In the genomic region with DNA sequence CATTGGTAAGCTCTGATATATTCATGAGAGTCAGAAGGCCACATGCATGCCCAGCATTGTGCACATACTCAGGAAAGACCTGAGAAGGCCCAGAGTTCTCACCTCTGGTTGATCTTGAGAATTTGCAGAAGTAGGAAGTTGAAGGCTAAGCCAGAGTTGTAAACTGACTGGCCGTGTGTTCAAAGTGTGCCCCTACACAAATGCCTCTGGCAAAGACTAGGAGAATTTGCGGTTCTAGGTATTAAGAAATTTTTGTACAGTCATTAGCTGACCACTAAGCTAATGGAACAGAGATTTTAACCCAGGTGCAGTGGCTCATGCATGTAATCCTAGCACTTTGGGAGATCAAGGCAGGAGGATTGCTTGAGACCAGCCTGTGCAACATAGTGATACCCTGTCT, we compare ENCODE assay signal across 17 cellular contexts. TPM values are rescaled to one million over a fixed set of nuclear protein-coding genes. Genes with fewer than 3 reads are reported as not detected.
A peak's percentile ranks its signal among the peaks of the same experiment; 100 is the strongest.
DNase-seq lines count a peak whose midpoint lies in the region; TF ChIP-seq lines count a peak whose summit lies in the region.
"Had no signal": no experiment of that assay in that cellular context is flagged by ENCODE, and none has a peak within 500 bp of the region (broad histone marks: within the 10 kb centered on the region; RNA-seq: fewer than 3 reads in every experiment).

No MANE protein-coding gene starts in this region.

- TF ChIP-seq CTCF in GM13976 (IDR thresholded peaks at IDR 0.05; ENCODE audit: borderline replicate concordance, control extremely low read depth, extremely low read depth, insufficient read depth, missing control alignments), result no peak
- TF ChIP-seq CTCF in OCI-LY7 (conservative IDR thresholded peaks at IDR 0.05; ENCODE audit: low read length), result no peak
- TF ChIP-seq CTCF in foreskin fibroblast (IDR thresholded peaks at IDR 0.05; ENCODE audit: low read depth, low read length), result no peak

- H3K9me2 ChIP-seq in OCI-LY7 (ENCODE audit: insufficient read depth, low read length), result no peaks in the 10 kb centered on the region

- no peaks in the 10 kb centered on the region for H4K20me1 ChIP-seq in OCI-LY7 (ENCODE audit: insufficient read depth, low read length)

- POLR2A ChIA-PET in OCI-LY7 (lab: Charles Lee) (interaction anchor here (0.6 kb wide), 1 partner anchor 73 kb away, joined by 3 read pairs; no protein-coding TSS in a partner anchor), HEK293T (lab: Yijun Ruan, JAX) (interaction anchor here (0.7 kb wide), 1 partner anchor 25 kb away, joined by 3 read pairs; the partner anchor contains the start of gene FBXL20)

- no peak overlapping the region for H3K27ac ChIP-seq in OCI-LY7 (ENCODE audit: low read depth, low read length, poor library complexity, severe bottlenecking)
- H3K27ac ChIP-seq: cardiac muscle cell, heart right ventricle, VCaP had no signal

- intact Hi-C loops in OCI-LY7 (cut with micrococcal nuclease; ENCODE audit: unreplicated experiment), result no loop called here

- H3K36me3 ChIP-seq in OCI-LY7 (ENCODE audit: insufficient read depth, low read length), result no peaks in the 10 kb centered on the region
- H3K36me3 ChIP-seq: cardiac muscle cell, heart right ventricle had no signal

- peaks cover 14% of the 10 kb centered on the region for H3K4me1 ChIP-seq in OCI-LY7 (ENCODE audit: insufficient read depth, low read length, poor library complexity, severe bottlenecking)

- H3K4me3 ChIP-seq in OCI-LY7 (ENCODE audit: low read depth, low read length, poor library complexity, severe bottlenecking) (no peak overlapping the region), foreskin fibroblast (ENCODE audit: low read depth in 1 of 2, low read length in 2 of 2) (no peak overlapping the region)
- H3K4me3 ChIP-seq: cardiac muscle cell, heart right ventricle had no signal

- no peaks in the 10 kb centered on the region for H3K9me3 ChIP-seq in OCI-LY7 (ENCODE audit: low read length)
- H3K9me3 ChIP-seq: heart right ventricle had no signal

- no peak overlapping the region for H3K4me2 ChIP-seq in OCI-LY7 (ENCODE audit: low read length)

- CTCF ChIA-PET in OCI-LY7 (lab: Charles Lee; ENCODE audit: unreplicated experiment), result no interaction called here
- CTCF ChIA-PET in HEK293T (lab: Yijun Ruan, JAX), result no interaction called here

- no peak overlapping the region for H2AFZ ChIP-seq in OCI-LY7 (ENCODE audit: low read length)

- in situ Hi-C loops in GM13976 (cut with MboI; ENCODE audit: low sequenced_read_pairs, unreplicated experiment), result no loop called here

- BruUV-seq in OCI-LY7 (replicated peaks; lab: Mats Ljungman, UMichigan), result no TSS peak

- peak; percentile 12 for DNase-seq in CD1c-positive myeloid dendritic cell (ENCODE audit: extremely low spot score)
- peak; percentile 36 for DNase-seq in GM13976 (ENCODE audit: low spot score)
- peak; percentile 22 for DNase-seq in OCI-LY7 (ENCODE audit: low spot score)
- peak; percentile 3 for DNase-seq in myocyte (ENCODE audit: low read depth)
- DNase-seq in HEK293T (ENCODE audit: extremely low spot score), result no peak
- DNase-seq in RKO (ENCODE audit: low spot score), result no peak
- DNase-seq in foreskin fibroblast, result no peak
- DNase-seq: activated naive CD4-positive, alpha-beta T cell; amniotic stem cell; CD4-positive, alpha-beta T cell; dermis blood vessel endothelial cell; heart right ventricle; NCI-H1417; NCI-H524 treated with DMSO at 0.1 percent for 48 hours; SHP77 treated with DMSO at 0.1 percent for 48 hours had no signal

- H3K79me2 ChIP-seq in OCI-LY7 (ENCODE audit: insufficient read depth, low read depth, low read length), result no peaks in the 10 kb centered on the region

TF ChIP-seq in HEK293T, 16 proteins besides CTCF, POLR2A, EP300 and RAD21:
- TF ChIP-seq PKNOX1 (IDR thresholded peaks at IDR 0.05), result no peak
- no peak for TF ChIP-seq FOXK2 (IDR thresholded peaks at IDR 0.05)
- TF ChIP-seq SUZ12 (IDR thresholded peaks at IDR 0.05), result no peak
- TF ChIP-seq HDGF (IDR thresholded peaks at IDR 0.05; ENCODE audit: borderline replicate concordance), result no peak
- TF ChIP-seq ARNT (IDR thresholded peaks at IDR 0.05), result no peak
- TF ChIP-seq BHLHE40 (IDR thresholded peaks at IDR 0.05; ENCODE audit: borderline replicate concordance), result no peak
- no peak for TF ChIP-seq ZNF384 (IDR thresholded peaks at IDR 0.05)
- no peak for TF ChIP-seq FOXA1 (IDR thresholded peaks at IDR 0.05)
- TF ChIP-seq TARDBP (IDR thresholded peaks at IDR 0.05), result no peak
- TF ChIP-seq CTBP1 (IDR thresholded peaks at IDR 0.05; ENCODE audit: borderline replicate concordance), result no peak
- no peak for TF ChIP-seq ELF4 (IDR thresholded peaks at IDR 0.05)
- TF ChIP-seq FOXM1 (IDR thresholded peaks at IDR 0.05; ENCODE audit: borderline replicate concordance), result no peak
- TF ChIP-seq NFRKB (IDR thresholded peaks at IDR 0.05), result no peak
- no peak for TF ChIP-seq L3MBTL2 (conservative IDR thresholded peaks at IDR 0.05)
- no peak for TF ChIP-seq LEF1 (IDR thresholded peaks at IDR 0.05; ENCODE audit: borderline replicate concordance)
- TF ChIP-seq SP1 (IDR thresholded peaks at IDR 0.05), result no peak

RNA-seq across cellular contexts. Expression of gene FBXL20, which starts 25.0 kb away (rescaled TPM):
- 2.1 and 2.2 TPM in 2 replicates for total RNA-seq in OCI-LY7 (2014; rRNA removed; shearing (Covaris generic))
- 12.2 and 12.3 TPM in 2 replicates for total RNA-seq in OCI-LY7 (2022)
- 9.4 and 11.2 TPM in 2 replicates for total RNA-seq in myocyte
- 6.1 TPM for polyA plus RNA-seq in myocyte (2012)

Comparison
In these comparisons a context has a peak if more than half of its experiments do, and no peak if none do; other contexts are left out.
1. DNase-seq: peak in CD1c-positive myeloid dendritic cell (single experiment), GM13976 (single experiment), OCI-LY7 (single experiment) and myocyte (single experiment); none in HEK293T (single experiment), RKO (single experiment) and foreskin fibroblast (0 of 2).